In genomic region chr9:34252670-34253459, GRCh38 we compare ENCODE assay signal across 8 cellular contexts.
DNase-seq lines count a peak whose midpoint lies in the region; ATAC-seq, FAIRE-seq and TF ChIP-seq lines count a peak whose summit lies in the region.

No MANE protein-coding gene starts in this region.

- peak; percentile 75 for TF ChIP-seq CTCF in D721Med (IDR thresholded peaks at IDR 0.05; ENCODE audit: insufficient read depth, missing control alignments)
- TF ChIP-seq CTCF in HFFc6 (IDR thresholded peaks at IDR 0.05) = peak; percentile 99
- peak; percentile 89 for TF ChIP-seq CTCF in PC-9 (conservative IDR thresholded peaks at IDR 0.05)
- TF ChIP-seq CTCF in neutrophil (IDR thresholded peaks at IDR 0.05) = peak; percentile 87

- no peaks in the 10 kb centered on the region for H3K9me3 Mint-ChIP-seq in HFFc6
- H3K9me3 Mint-ChIP-seq in activated T-cell treated with anti-CD3 and anti-CD28 coated beads, Interleukin-2, amount 50 U/mL, for 72 hours = no peaks in the 10 kb centered on the region

- no peaks in the 10 kb centered on the region for H4K20me1 ChIP-seq in PC-9 (ENCODE audit: insufficient read depth)

- intact Hi-C loops in PC-9 (cut with micrococcal nuclease; ENCODE audit: unreplicated experiment) = loop anchor here (5.0 to 10.0 kb wide), 3 partner anchors 124 to 352 kb away; partner anchors contain the start of genes DCAF12 and MYORG

- BruUV-seq in PC-9 (replicated peaks; lab: Mats Ljungman, UMichigan) = no TSS peak

- H3K79me2 ChIP-seq in PC-9 (ENCODE audit: low read depth) = no peaks in the 10 kb centered on the region

- CTCF ChIA-PET in PC-9 (lab: Charles Lee) = interaction anchor here (0.6 to 0.9 kb wide), 3 partner anchors 13 to 1243 kb away, joined by 3 to 7 read pairs (median 4); no protein-coding TSS in a partner anchor

- H3K27ac ChIP-seq in PC-9 (peak overlapping the region; percentile 42; the same call in 1 of the 2 replicates), neutrophil (peak overlapping the region; percentile 41)

- ATAC-seq in activated T-cell treated with anti-CD3 and anti-CD28 coated beads, Interleukin-2, amount 50 U/mL, for 72 hours (replicated peaks in 1 of 2) = peak; percentile 68 to 71
- ATAC-seq in HG02884 (IDR thresholded peaks at IDR 0.05; ENCODE audit: unreplicated experiment) = no peak

- H3K4me2 ChIP-seq in PC-9 = no peak overlapping the region

- H3K27me3 Mint-ChIP-seq in HFFc6 (ENCODE audit: insufficient read depth) = peaks cover 4% of the 10 kb centered on the region
- no peaks in the 10 kb centered on the region for H3K27me3 Mint-ChIP-seq in activated T-cell treated with anti-CD3 and anti-CD28 coated beads, Interleukin-2, amount 50 U/mL, for 72 hours (ENCODE audit: low read depth)

- H3K36me3 Mint-ChIP-seq in HFFc6 (ENCODE audit: low read depth) = peaks cover 9% of the 10 kb centered on the region
- H3K36me3 Mint-ChIP-seq in activated T-cell treated with anti-CD3 and anti-CD28 coated beads, Interleukin-2, amount 50 U/mL, for 72 hours (ENCODE audit: insufficient read depth in 2 of 2) = peaks cover 2 to 9% of the 10 kb centered on the region in 2 donors

- peaks cover 29% of the 10 kb centered on the region for H3F3A ChIP-seq in PC-9 (ENCODE audit: insufficient read depth, low read depth)

- POLR2A ChIA-PET in PC-9 (lab: Charles Lee; ENCODE audit: unreplicated experiment) = no interaction called here

- no peak overlapping the region for H3K4me3 Mint-ChIP-seq in HFFc6
- H3K4me3 Mint-ChIP-seq in activated T-cell treated with anti-CD3 and anti-CD28 coated beads, Interleukin-2, amount 50 U/mL, for 72 hours = no peak overlapping the region

- H3K4me1 ChIP-seq in PC-9 (replicated peaks; ENCODE audit: insufficient read depth) (peaks cover 27% of the 10 kb centered on the region), neutrophil (ENCODE audit: control insufficient read depth in 1 of 2, insufficient read depth in 1 of 2, low read depth in 1 of 2, low read length in 1 of 2) (peaks cover 0 to 5% of the 10 kb centered on the region in 2 experiments)

- peaks cover 52% of the 10 kb centered on the region for H3K4me1 Mint-ChIP-seq in HFFc6 (ENCODE audit: low read depth)
- H3K4me1 Mint-ChIP-seq in activated T-cell treated with anti-CD3 and anti-CD28 coated beads, Interleukin-2, amount 50 U/mL, for 72 hours (ENCODE audit: low read depth) = peaks cover 10% of the 10 kb centered on the region

- H3K9me3 ChIP-seq in PC-9 (ENCODE audit: insufficient read depth, low read depth) = no peaks in the 10 kb centered on the region
- no peaks in the 10 kb centered on the region for H3K9me3 ChIP-seq in neutrophil

- H3K27ac Mint-ChIP-seq in HFFc6 = peak overlapping the region; percentile 88
- H3K27ac Mint-ChIP-seq in activated T-cell treated with anti-CD3 and anti-CD28 coated beads, Interleukin-2, amount 50 U/mL, for 72 hours = no peak overlapping the region

- H3K36me3 ChIP-seq in PC-9 (ENCODE audit: low read depth) (no peaks in the 10 kb centered on the region; the same call in 1 of the 2 replicates), neutrophil (peaks cover 96% of the 10 kb centered on the region)

- DNase-seq in D721Med (ENCODE audit: insufficient read length, low spot score) (peak; percentile 62), HFFc6 (peak; percentile 56), PC-9 (peak in 1 of 2 experiments; percentile 56), fibroblast of the conjunctiva (ENCODE audit: low read depth) (peak; percentile 36), stromal cell of bone marrow (ENCODE audit: low read depth) (peak; percentile 33)
- DNase-seq in activated T-cell treated with anti-CD3 and anti-CD28 coated beads, Interleukin-2, amount 50 U/mL, for 72 hours = peak; percentile 68 to 73

- H3K9me2 ChIP-seq in PC-9 (ENCODE audit: insufficient read depth) = no peaks in the 10 kb centered on the region

- no peak overlapping the region for H2AFZ ChIP-seq in PC-9

- no peak for FAIRE-seq in D721Med (lab: Jason Lieb, UNC)

- H3K4me3 ChIP-seq in PC-9 (no peak overlapping the region), neutrophil (ENCODE audit: low read depth in 1 of 2, low read length in 1 of 2) (no peak overlapping the region)

- H3K27me3 ChIP-seq in PC-9 (ENCODE audit: insufficient read depth, low read depth) = no peaks in the 10 kb centered on the region
- H3K27me3 ChIP-seq in neutrophil = no peaks in the 10 kb centered on the region
